In the genomic region with DNA sequence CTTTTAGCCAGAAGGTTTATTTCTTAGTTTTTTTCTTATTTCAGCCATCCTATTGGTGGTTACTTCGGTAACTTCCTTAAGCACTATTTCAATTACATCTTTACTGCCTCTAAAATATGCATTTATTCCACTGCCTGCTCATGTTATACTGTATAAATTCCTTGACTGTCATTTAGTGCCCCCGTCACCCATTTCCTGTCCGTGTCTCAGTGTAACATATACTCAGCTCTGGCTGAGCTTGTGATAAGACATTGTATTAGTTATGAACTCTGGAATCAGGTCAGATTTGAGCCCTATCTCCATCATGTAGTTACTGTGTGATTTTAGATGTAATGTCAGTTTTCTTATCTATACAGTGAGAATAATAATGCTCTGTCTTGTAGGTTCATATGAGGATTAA, we compare ENCODE assay signal across 1 cellular context.
TF ChIP-seq lines count a peak whose summit lies in the region.

No MANE protein-coding gene starts in this region.

TF ChIP-seq in HEK293, 187 proteins besides CTCF, POLR2A, EP300 and RAD21 (continued from another document):
- TF ChIP-seq, protein P1, sequence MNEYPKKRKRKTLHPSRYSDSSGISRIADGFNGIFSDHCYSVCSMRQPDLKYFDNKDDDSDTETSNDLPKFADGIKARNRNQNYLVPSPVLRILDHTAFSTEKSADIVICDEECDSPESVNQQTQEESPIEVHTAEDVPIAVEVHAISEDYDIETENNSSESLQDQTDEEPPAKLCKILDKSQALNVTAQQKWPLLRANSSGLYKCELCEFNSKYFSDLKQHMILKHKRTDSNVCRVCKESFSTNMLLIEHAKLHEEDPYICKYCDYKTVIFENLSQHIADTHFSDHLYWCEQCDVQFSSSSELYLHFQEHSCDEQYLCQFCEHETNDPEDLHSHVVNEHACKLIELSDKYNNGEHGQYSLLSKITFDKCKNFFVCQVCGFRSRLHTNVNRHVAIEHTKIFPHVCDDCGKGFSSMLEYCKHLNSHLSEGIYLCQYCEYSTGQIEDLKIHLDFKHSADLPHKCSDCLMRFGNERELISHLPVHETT (tag by site-specific recombination; IDR thresholded peaks at IDR 0.05): no peak
- TF ChIP-seq FEZF1 (tag by site-specific recombination; IDR thresholded peaks at IDR 0.05): peak; percentile 34; the same call in 1 of the 2 replicates
- no peak for TF ChIP-seq SALL2 (tag by site-specific recombination; IDR thresholded peaks at IDR 0.05; ENCODE audit: borderline replicate concordance)
- TF ChIP-seq ZNF121 (tag by site-specific recombination; IDR thresholded peaks at IDR 0.05): no peak
- TF ChIP-seq, protein P2, sequence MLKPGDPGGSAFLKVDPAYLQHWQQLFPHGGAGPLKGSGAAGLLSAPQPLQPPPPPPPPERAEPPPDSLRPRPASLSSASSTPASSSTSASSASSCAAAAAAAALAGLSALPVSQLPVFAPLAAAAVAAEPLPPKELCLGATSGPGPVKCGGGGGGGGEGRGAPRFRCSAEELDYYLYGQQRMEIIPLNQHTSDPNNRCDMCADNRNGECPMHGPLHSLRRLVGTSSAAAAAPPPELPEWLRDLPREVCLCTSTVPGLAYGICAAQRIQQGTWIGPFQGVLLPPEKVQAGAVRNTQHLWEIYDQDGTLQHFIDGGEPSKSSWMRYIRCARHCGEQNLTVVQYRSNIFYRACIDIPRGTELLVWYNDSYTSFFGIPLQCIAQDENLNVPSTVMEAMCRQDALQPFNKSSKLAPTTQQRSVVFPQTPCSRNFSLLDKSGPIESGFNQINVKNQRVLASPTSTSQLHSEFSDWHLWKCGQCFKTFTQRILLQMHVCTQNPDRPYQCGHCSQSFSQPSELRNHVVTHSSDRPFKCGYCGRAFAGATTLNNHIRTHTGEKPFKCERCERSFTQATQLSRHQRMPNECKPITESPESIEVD (tag by site-specific recombination; IDR thresholded peaks at IDR 0.05): peak; percentile 45
